In genomic region chr9:92293452-92294296, GRCh38 we compare ENCODE assay signal across 8 cellular contexts. TPM values are rescaled to one million over a fixed set of nuclear protein-coding genes. Genes with fewer than 3 reads are reported as not detected.
DNase-seq lines count a peak whose midpoint lies in the region; ATAC-seq and TF ChIP-seq lines count a peak whose summit lies in the region.

TSS of gene IARS1 (minus strand) at chr9:92293697. CDS start at chr9:92289419, 4,278 bp downstream.

- peak within 1 kb of the TSS; percentile 78 for H3K27ac ChIP-seq in VCaP
- H3K27ac ChIP-seq in breast epithelium = peak within 1 kb of the TSS; percentile 56 to 77
- peak within 1 kb of the TSS; percentile 61 for H3K27ac ChIP-seq in skeletal muscle tissue (ENCODE audit: low read depth, low read length)

- peak; percentile 99 for DNase-seq in AG08395 (ENCODE audit: low spot score)
- peak; percentile 88 for DNase-seq in NCI-H2196 treated with DMSO at 0.1 percent for 48 hours (lab: John Stamatoyannopoulos, UW; ENCODE audit: unreplicated experiment)
- peak; percentile 99 to 100 for DNase-seq in breast epithelium (ENCODE audit: low spot score in 2 of 2)

- TF ChIP-seq POLR2A in breast epithelium (IDR thresholded peaks at IDR 0.05) = no peak

- peak; percentile 27; the same call in 1 of the 2 replicates for TF ChIP-seq CTCF in VCaP (conservative IDR thresholded peaks at IDR 0.05)
- peak in 1 of 3 donors; percentile 39 for TF ChIP-seq CTCF in breast epithelium (IDR thresholded peaks at IDR 0.05)

- no peaks in the 10 kb centered on the region for H3K27me3 ChIP-seq in breast epithelium
- no peaks in the 10 kb centered on the region for H3K27me3 ChIP-seq in skeletal muscle tissue (ENCODE audit: control insufficient read depth in 3 of 3, insufficient read depth in 3 of 3, low read length in 3 of 3)

- peak within 1 kb of the TSS; percentile 85 to 87 (median 86) for H3K9ac ChIP-seq in skeletal muscle tissue (ENCODE audit: low read depth in 1 of 3, low read length in 3 of 3)

- intact Hi-C loops in breast epithelium (cut with DNase I; ENCODE audit: low total_unique reads) = no loop called here

- H3K9me3 ChIP-seq in breast epithelium (no peaks in the 10 kb centered on the region), iPS-18c (ENCODE audit: control insufficient read depth, insufficient read depth, low read length) (no peaks in the 10 kb centered on the region), skeletal muscle tissue (ENCODE audit: control insufficient read depth in 3 of 3, low read length in 3 of 3) (no peaks in the 10 kb centered on the region)

- peaks cover 3 to 5% of the 10 kb centered on the region in 2 donors for H3K4me1 ChIP-seq in breast epithelium
- H3K4me1 ChIP-seq in skeletal muscle tissue (ENCODE audit: control insufficient read depth in 3 of 3, insufficient read depth in 3 of 3, low read length in 3 of 3) = peaks cover 17 to 21% (median 20%) of the 10 kb centered on the region in 3 donors

- H3K36me3 ChIP-seq in breast epithelium = peaks cover 12% of the 10 kb centered on the region
- H3K36me3 ChIP-seq in skeletal muscle tissue (ENCODE audit: control insufficient read depth in 3 of 3, insufficient read depth in 3 of 3, low read length in 3 of 3) = peaks cover 0 to 21% (median 6%) of the 10 kb centered on the region in 3 donors

- H3K4me3 ChIP-seq in breast epithelium = peak within 1 kb of the TSS; percentile 59 to 74 (median 64)
- H3K4me3 ChIP-seq in iPS-18c (ENCODE audit: insufficient read depth, low read depth, low read length) = peak within 1 kb of the TSS; percentile 91
- peak within 1 kb of the TSS; percentile 87 to 97 (median 95) for H3K4me3 ChIP-seq in skeletal muscle tissue (ENCODE audit: low read length in 3 of 3)

- ATAC-seq in GM18873 (IDR thresholded peaks at IDR 0.05; ENCODE audit: low FRiP score, unreplicated experiment) (peak; percentile 96), HG03139 (IDR thresholded peaks at IDR 0.05; ENCODE audit: unreplicated experiment) (peak; percentile 92)

RNA-seq across cellular contexts. Expression of gene IARS1, which starts in this region (rescaled TPM):
- 100 to 1,000 TPM in 2 of 3 donors, 10 to 100 TPM in 1; 56.5 to 111 (median 111) TPM for total RNA-seq in breast epithelium
- total RNA-seq in skeletal muscle tissue = 125 TPM

Comparison
In these comparisons a context has a peak if more than half of its experiments do, and no peak if none do; other contexts are left out.
1. Peak in every context shown above with its lines: DNase-seq, ATAC-seq, H3K4me3 ChIP-seq and H3K27ac ChIP-seq.